ENCODE assay signal across 29 cellular contexts in genomic region chr15:26901036-26901435, GRCh38. TPM values are rescaled to one million over a fixed set of nuclear protein-coding genes. Genes with fewer than 3 reads are reported as not detected.
"Had no signal": no experiment of that assay in that cellular context is flagged by ENCODE, and none has a peak within 500 bp of the region (broad histone marks: within the 10 kb centered on the region; RNA-seq: fewer than 3 reads in every experiment).

No MANE protein-coding gene starts in this region.

- DNase-seq: activated CD4-positive, alpha-beta memory T cell treated with anti-CD3 and anti-CD28 coated beads, Interleukin-2, amount 10 ng/mL, durations not matched to agents 7 days and 5 days; activated CD4-positive, alpha-beta T cell treated with anti-CD3 and anti-CD28 coated beads for 1 hour; activated CD4-positive, alpha-beta T cell treated with anti-CD3 and anti-CD28 coated beads for 4 hours; activated CD4-positive, alpha-beta T cell treated with anti-CD3 and anti-CD28 coated beads, Interleukin-2, amount 10 ng/mL, durations not matched to agents 7 days and 5 days; activated CD4-positive, alpha-beta T cell treated with anti-CD3 and anti-CD28 coated beads, Interleukin-2, amount 50 U/mL, for 4 hours; activated CD8-positive, alpha-beta memory T cell treated with anti-CD3 and anti-CD28 coated beads, Interleukin-2, amount 50 U/mL, for 48 hours; activated gamma-delta T cell treated with Interleukin-2 at 50 U/mL for 16 hours; activated naive CD4-positive, alpha-beta T cell treated with anti-CD3 and anti-CD28 coated beads, Interleukin-2, amount 50 U/mL, for 16 hours; activated naive CD4-positive, alpha-beta T cell treated with Interleukin-2 at 50 U/mL for 16 hours; activated T-cell treated with anti-CD3 and anti-CD28 coated beads for 4 hours; activated T-cell treated with anti-CD3 and anti-CD28 coated beads, Interleukin-2, amount 50 U/mL, for 24 hours; activated T-cell treated with anti-CD3 and anti-CD28 coated beads, Interleukin-2, amount 50 U/mL, for 72 hours; amniotic stem cell; anterior cingulate cortex; brain microvascular endothelial cell; dorsolateral prefrontal cortex; effector memory CD4-positive, alpha-beta T cell; endodermal cell; foreskin fibroblast; gastrocnemius medialis; glutamatergic neuron; heart left ventricle; T-helper 2 cell had no signal

- ATAC-seq: activated T-cell treated with anti-CD3 and anti-CD28 coated beads, Interleukin-2, amount 50 U/mL, for 72 hours; esophagus mucosa; gastrocnemius medialis; heart left ventricle; WTC11 had no signal

- H3K36me3 ChIP-seq: brain microvascular endothelial cell, gastrocnemius medialis, heart left ventricle had no signal

- H3K4me3 ChIP-seq: coronary artery, dorsolateral prefrontal cortex, gastrocnemius medialis, heart left ventricle had no signal

- H3K4me1 ChIP-seq: gastrocnemius medialis, heart left ventricle had no signal

- H3K27ac ChIP-seq: brain microvascular endothelial cell, coronary artery, dorsolateral prefrontal cortex, gastrocnemius medialis, heart left ventricle had no signal

- H3K27me3 ChIP-seq: brain microvascular endothelial cell, dorsolateral prefrontal cortex, gastrocnemius medialis, heart left ventricle had no signal

RNA-seq across cellular contexts. Expression of gene GABRA5, which starts 34.2 kb away (rescaled TPM):
- total RNA-seq: activated CD4-positive, alpha-beta memory T cell treated with anti-CD3 and anti-CD28 coated beads, Interleukin-2, amount 10 ng/mL, durations not matched to agents 7 days and 5 days; activated CD4-positive, alpha-beta T cell treated with anti-CD3 and anti-CD28 coated beads, Interleukin-2, amount 10 ng/mL, durations not matched to agents 7 days and 5 days; activated T-cell treated with anti-CD3 and anti-CD28 coated beads, Interleukin-2, amount 50 U/mL, for 72 hours; bronchial epithelial cell; cardiac septum; gastrocnemius medialis; heart left ventricle; T-helper 1 cell treated with Interleukin-12 subunit alpha and Interleukin-12 subunit beta and Interleukin-4 antibody, amounts not matched to agents 30 ng/mL and 1 ng/mL, for 36 hours had no signal
- polyA plus RNA-seq: heart left ventricle had no signal
